Comparison of ENCODE assay signal across 1 cellular context in the genomic region with DNA sequence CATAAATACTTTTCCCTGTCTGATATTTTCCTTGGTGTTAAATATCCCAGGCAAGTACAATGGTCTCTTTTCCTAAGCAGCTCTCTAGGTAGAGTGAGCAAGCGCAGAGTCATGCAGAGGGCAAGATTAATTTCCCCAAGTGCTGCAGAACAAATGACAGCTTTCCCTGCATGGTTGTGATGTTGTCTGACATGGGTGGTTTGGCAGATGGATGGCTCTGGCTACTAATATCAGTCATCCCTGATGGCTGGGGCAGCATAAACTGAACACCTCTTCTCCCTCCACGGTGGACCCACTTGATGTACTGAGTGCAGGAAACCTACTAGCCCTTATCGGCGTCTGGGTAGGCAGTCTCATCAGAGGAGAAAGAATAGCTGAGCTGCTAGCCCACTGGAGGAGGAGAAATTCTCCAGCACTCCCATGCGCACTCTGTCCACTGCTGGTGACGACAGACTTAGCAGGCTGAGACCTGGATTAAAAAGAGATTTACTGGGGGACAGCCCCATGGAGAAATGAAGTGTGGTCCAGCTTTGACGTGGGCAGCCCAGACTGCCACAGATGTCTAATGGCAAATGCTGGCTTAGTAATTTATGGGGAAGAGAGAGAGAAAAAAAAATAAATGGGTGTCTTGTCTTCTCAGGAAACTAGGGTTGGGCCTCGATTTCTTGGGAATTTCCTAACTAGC.
TF ChIP-seq lines count a peak whose summit lies in the region.

No MANE protein-coding gene starts in this region.

TF ChIP-seq in A549, 52 proteins besides CTCF, POLR2A, EP300 and RAD21 (continued from another document):
- TF ChIP-seq, protein P1, sequence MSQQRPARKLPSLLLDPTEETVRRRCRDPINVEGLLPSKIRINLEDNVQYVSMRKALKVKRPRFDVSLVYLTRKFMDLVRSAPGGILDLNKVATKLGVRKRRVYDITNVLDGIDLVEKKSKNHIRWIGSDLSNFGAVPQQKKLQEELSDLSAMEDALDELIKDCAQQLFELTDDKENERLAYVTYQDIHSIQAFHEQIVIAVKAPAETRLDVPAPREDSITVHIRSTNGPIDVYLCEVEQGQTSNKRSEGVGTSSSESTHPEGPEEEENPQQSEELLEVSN (IDR thresholded peaks at IDR 0.05; ENCODE audit: borderline replicate concordance, low read depth): no peak
- no peak for TF ChIP-seq RARB (CRISPR knock-in tag; IDR thresholded peaks at IDR 0.05)
- TF ChIP-seq RCOR1 (IDR thresholded peaks at IDR 0.05; ENCODE audit: low read depth, low read length): no peak
- TF ChIP-seq CHD2 (IDR thresholded peaks at IDR 0.05; ENCODE audit: low read length, partially characterized antibody): no peak
- no peak for TF ChIP-seq EHF (CRISPR knock-in tag; IDR thresholded peaks at IDR 0.05)
- TF ChIP-seq PHF8 (IDR thresholded peaks at IDR 0.05; ENCODE audit: borderline replicate concordance, low read depth): no peak
- TF ChIP-seq REST (IDR thresholded peaks at IDR 0.05): no peak
- no peak for TF ChIP-seq FOSB (CRISPR knock-in tag; IDR thresholded peaks at IDR 0.05)
